ENCODE assay signal across 1 cellular context in the genomic region with DNA sequence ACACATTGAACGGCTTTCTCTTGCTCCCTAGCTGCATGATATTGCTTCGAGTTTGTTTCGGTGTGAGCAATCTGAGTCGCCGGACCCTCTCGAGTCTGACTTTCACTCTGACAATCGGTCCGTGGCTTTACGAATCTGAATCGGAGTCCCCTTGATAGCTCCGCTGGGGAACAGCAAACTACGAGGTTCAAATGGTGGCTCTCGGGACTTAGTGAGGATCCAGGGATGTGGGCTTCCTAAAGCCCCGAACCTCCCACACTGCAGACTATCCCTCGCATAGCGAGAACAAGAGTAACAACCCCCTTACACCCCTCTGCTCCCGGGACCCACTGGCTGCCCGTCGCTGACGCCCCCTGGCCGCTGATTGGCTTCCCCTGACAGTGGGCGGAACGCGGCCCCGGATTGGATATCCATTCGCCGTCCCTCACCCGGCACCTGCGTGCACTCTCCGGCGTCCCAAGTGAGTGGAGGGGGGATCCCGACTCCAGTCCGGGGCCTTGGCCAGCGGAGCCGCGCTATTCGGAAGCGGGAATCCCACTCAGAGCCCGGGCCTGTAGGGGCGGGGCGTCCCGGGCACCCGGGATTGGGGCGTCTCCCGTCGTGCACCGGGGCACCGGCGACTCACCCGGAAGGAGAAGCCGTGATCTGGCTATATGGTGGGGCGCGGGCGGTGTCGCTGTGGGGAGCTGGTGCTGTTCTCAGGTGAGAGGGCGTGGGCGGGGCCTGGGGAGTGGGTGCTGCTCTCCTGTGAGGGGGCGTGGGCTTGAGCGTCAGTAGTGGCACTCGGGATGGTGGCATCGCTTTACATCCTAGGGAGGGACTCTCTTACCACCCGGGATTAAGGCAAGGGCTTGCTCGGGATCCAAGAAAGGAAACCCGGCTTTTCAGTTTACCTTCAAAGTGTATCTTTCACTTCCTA.
TF ChIP-seq lines count a peak whose summit lies in the region.

Gene SNX11 (plus strand): TSS at position 630 of the 919 bp plus-strand sequence. CDS start 4,278 bp downstream, outside the sequence.

TF ChIP-seq in SK-N-SH, 30 proteins besides CTCF, POLR2A, EP300 and RAD21 (continued from another document):
- TF ChIP-seq ZBTB33 (IDR thresholded peaks at IDR 0.05; ENCODE audit: borderline replicate concordance, low read depth) (no peak), CHD2 (IDR thresholded peaks at IDR 0.05; ENCODE audit: low read length, partially characterized antibody) (peak; percentile 65), NRF1 (IDR thresholded peaks at IDR 0.05; ENCODE audit: low read depth, low read length) (no peak), REST (IDR thresholded peaks at IDR 0.05; ENCODE audit: low read depth, low read length) (0 out of 2 replicates have a peak, but pooled peaks have one; percentile 13), YY1 (IDR thresholded peaks at IDR 0.05; ENCODE audit: low read depth) (peak; percentile 68; the same call in 1 of the 2 replicates), SIN3A (IDR thresholded peaks at IDR 0.05; ENCODE audit: borderline replicate concordance, low read depth, low read length) (peak; percentile 41; the same call in 1 of the 2 replicates), GABPA (IDR thresholded peaks at IDR 0.05; ENCODE audit: low read depth) (peak; percentile 91), NFIC (IDR thresholded peaks at IDR 0.05; ENCODE audit: borderline replicate concordance) (no peak), RCOR1 (IDR thresholded peaks at IDR 0.05; ENCODE audit: low read length) (peak; percentile 63; the same call in 1 of the 2 replicates), EZH2phosphoT487 (IDR thresholded peaks at IDR 0.05; ENCODE audit: borderline replicate concordance, low read depth) (no peak), POLR2AphosphoS5 (IDR thresholded peaks at IDR 0.05; ENCODE audit: low read depth, low read length) (peak; percentile 93)
